8 cellular contexts compared by ENCODE assay signal in the genomic region with DNA sequence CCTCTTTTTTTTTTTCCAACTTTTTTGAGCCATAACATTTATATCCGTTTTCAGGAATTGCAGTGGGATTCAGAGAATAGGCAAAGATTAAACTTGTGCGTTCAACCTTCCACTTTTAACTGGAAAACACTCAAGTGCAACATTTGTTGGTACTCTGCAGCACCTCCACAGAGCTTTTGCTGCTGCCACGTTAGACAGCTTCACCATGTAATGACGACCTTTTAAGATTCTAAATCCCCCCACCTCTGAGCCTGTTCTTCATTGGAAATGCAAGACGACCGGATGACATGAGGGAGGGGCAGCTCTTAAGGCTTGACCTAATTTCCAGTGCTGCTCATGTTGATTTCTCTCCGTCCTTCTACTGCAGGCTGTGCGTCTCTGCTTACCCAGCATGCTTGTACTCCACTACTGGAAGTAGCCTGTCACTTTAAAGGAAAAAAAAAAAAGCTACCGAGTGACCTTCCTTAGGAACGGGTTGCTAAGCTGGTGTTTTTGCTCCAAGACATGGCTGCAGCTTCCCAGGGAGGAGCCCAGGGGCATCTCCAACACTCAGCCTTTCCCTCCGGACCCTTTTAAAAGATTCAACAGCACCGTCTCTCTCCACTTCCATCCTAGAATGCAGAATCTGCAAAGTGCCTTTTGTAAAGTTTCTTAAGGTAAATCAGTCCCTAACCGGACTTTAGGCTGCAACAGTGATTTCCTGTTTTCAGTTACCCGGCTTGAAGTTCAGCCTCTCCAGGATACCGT. TPM values are rescaled to one million over a fixed set of nuclear protein-coding genes. Genes with fewer than 3 reads are reported as not detected.
DNase-seq lines count a peak whose midpoint lies in the region; ATAC-seq and TF ChIP-seq lines count a peak whose summit lies in the region.

A gene (plus strand): TSS at position 481 of the 747 bp plus-strand sequence. CDS start 6,051 bp downstream, outside the sequence.

- H3K36me3 Mint-ChIP-seq in activated naive CD8-positive, alpha-beta T cell treated with anti-CD3 and anti-CD28 coated beads for 36 hours: no peaks in the 10 kb centered on the region

- DNase-seq in Right ventricle myocardium inferior (ENCODE audit: missing footprints) (no peak), cardiac septum (ENCODE audit: low spot score) (no peak), cardiac muscle cell (ENCODE audit: low read depth in 1 of 2, low spot score in 1 of 2) (peak; percentile 65 to 76), omental fat pad (ENCODE audit: low spot score) (no peak), NCI-H2107 (lab: John Stamatoyannopoulos, UW) (no peak)
- no peak for DNase-seq in activated naive CD8-positive, alpha-beta T cell treated with anti-CD3 and anti-CD28 coated beads for 36 hours
- no peak for DNase-seq in stimulated activated CD4-positive, alpha-beta T cell treated with anti-CD3 and anti-CD28 coated beads, Interleukin-4, amount 100 ng/mL, for 4 hours

- peak within 1 kb of the TSS; percentile 45 for H3K4me3 ChIP-seq in cardiac muscle cell

- H3K4me3 Mint-ChIP-seq in activated naive CD8-positive, alpha-beta T cell treated with anti-CD3 and anti-CD28 coated beads for 36 hours: peak within 1 kb of the TSS; percentile 6

- TF ChIP-seq CTCF in cardiac muscle cell (IDR thresholded peaks at IDR 0.05; ENCODE audit: low read depth, low read length) (no peak), omental fat pad (IDR thresholded peaks at IDR 0.05) (no peak)

- intact Hi-C loops in Right ventricle myocardium inferior (cut with DNase I): no loop called here
- intact Hi-C loops in cardiac septum (cut with DNase I): loop anchor here (10.0 kb wide), 2 partner anchors 335 to 535 kb away; no protein-coding TSS in a partner anchor

- H3K27ac Mint-ChIP-seq in activated naive CD8-positive, alpha-beta T cell treated with anti-CD3 and anti-CD28 coated beads for 36 hours: no peak within 1 kb of the TSS

- H3K27ac ChIP-seq in cardiac muscle cell: peak within 1 kb of the TSS; percentile 80

- H3K9me3 Mint-ChIP-seq in activated naive CD8-positive, alpha-beta T cell treated with anti-CD3 and anti-CD28 coated beads for 36 hours: no peaks in the 10 kb centered on the region

- no peaks in the 10 kb centered on the region for H3K27me3 ChIP-seq in cardiac muscle cell

- no peaks in the 10 kb centered on the region for H3K9me3 ChIP-seq in cardiac muscle cell (ENCODE audit: low read depth)

- H3K4me1 Mint-ChIP-seq in activated naive CD8-positive, alpha-beta T cell treated with anti-CD3 and anti-CD28 coated beads for 36 hours: peaks cover 11% of the 10 kb centered on the region

- peaks cover 22% of the 10 kb centered on the region for H3K4me1 ChIP-seq in cardiac muscle cell (ENCODE audit: low read depth)

- ATAC-seq in Right ventricle myocardium inferior (peak; percentile 86), omental fat pad (ENCODE audit: low FRiP score) (no peak), HG02884 (IDR thresholded peaks at IDR 0.05; ENCODE audit: unreplicated experiment) (no peak)

- no peaks in the 10 kb centered on the region for H3K36me3 ChIP-seq in cardiac muscle cell

- H3K27me3 Mint-ChIP-seq in activated naive CD8-positive, alpha-beta T cell treated with anti-CD3 and anti-CD28 coated beads for 36 hours: peaks cover 4% of the 10 kb centered on the region

RNA-seq across cellular contexts. Expression of the gene that starts here (rescaled TPM):
- total RNA-seq in Right ventricle myocardium inferior: 8.6 TPM
- 9.0 TPM for total RNA-seq in cardiac septum
- not detected for total RNA-seq in activated naive CD8-positive, alpha-beta T cell treated with anti-CD3 and anti-CD28 coated beads for 36 hours
- 20.7 and 43.5 TPM in 2 replicates for total RNA-seq in cardiac muscle cell
- polyA plus RNA-seq in cardiac muscle cell: 17.3 and 29.0 TPM in 2 replicates
- total RNA-seq in omental fat pad: 10 to 100 TPM in 3 of 4 donors, 1 to 10 TPM in 1; 9.6 to 25.2 (median 11.9) TPM

Comparison
In these comparisons a context has a peak if more than half of its experiments do, and no peak if none do; other contexts are left out.
1. DNase-seq: peak in cardiac muscle cell (2 of 2); none in Right ventricle myocardium inferior (single experiment), cardiac septum (single experiment), activated naive CD8-positive, alpha-beta T cell treated with anti-CD3 and anti-CD28 coated beads for 36 hours (single experiment), omental fat pad (single experiment), stimulated activated CD4-positive, alpha-beta T cell treated with anti-CD3 and anti-CD28 coated beads, Interleukin-4, amount 100 ng/mL, for 4 hours (0 of 2) and NCI-H2107 (single experiment).